8 cellular contexts compared by ENCODE assay signal in genomic region chr17:80575057-80575875, GRCh38. TPM values are rescaled to one million over a fixed set of nuclear protein-coding genes. Genes with fewer than 3 reads are reported as not detected.
DNase-seq lines count a peak whose midpoint lies in the region; ATAC-seq and TF ChIP-seq lines count a peak whose summit lies in the region.

No MANE protein-coding gene starts in this region.

- TF ChIP-seq CTCF in GM12874 (IDR thresholded peaks at IDR 0.05; ENCODE audit: insufficient read depth, low read depth, low read length) (peak; percentile 100), colonic mucosa (IDR thresholded peaks at IDR 0.05) (peak; percentile 100), right lobe of liver (IDR thresholded peaks at IDR 0.05) (peak; percentile 92 to 99 (median 99))

- H3K9ac ChIP-seq in colonic mucosa (ENCODE audit: low read depth in 2 of 2, low read length in 2 of 2): no peak overlapping the region

- 24% methylated on average over 16 of the region's 17 CpGs for WGBS in right lobe of liver (ENCODE audit: insufficient coverage, low coverage, low lambda C conversion rate, missing lambda C conversion rate)

- intact Hi-C loops in colonic mucosa (cut with DNase I) (loop anchor here (5.0 to 10.0 kb wide), 2 partner anchors 100 to 148 kb away; partner anchors contain the start of gene NPTX1), right lobe of liver (cut with DNase I) (loop anchor here in 1 of 2 donors (10.0 kb wide), 1 partner anchor 150 kb away; no protein-coding TSS in a partner anchor)

- H3K4me3 ChIP-seq in colonic mucosa (no peak overlapping the region), right lobe of liver (no peak overlapping the region)

- H3K27ac ChIP-seq in colonic mucosa (no peak overlapping the region), right lobe of liver (no peak overlapping the region)

- ATAC-seq in HG03432 (IDR thresholded peaks at IDR 0.05; ENCODE audit: unreplicated experiment): peak; percentile 59
- ATAC-seq in right lobe of liver: peak; percentile 99 to 100 (median 100)
- no peak for ATAC-seq in GM18870 (IDR thresholded peaks at IDR 0.05; ENCODE audit: unreplicated experiment)

- H3K27me3 ChIP-seq in colonic mucosa (no peaks in the 10 kb centered on the region), right lobe of liver (no peaks in the 10 kb centered on the region)

- H3K4me1 ChIP-seq in colonic mucosa (no peaks in the 10 kb centered on the region), right lobe of liver (no peaks in the 10 kb centered on the region)

- DNase-seq in NCI-H526 treated with DMSO at 0.1 percent for 48 hours (lab: John Stamatoyannopoulos, UW) (peak; percentile 66), colonic mucosa (peak; percentile 92), right lobe of liver (peak; percentile 75 to 84 (median 84))
- peak; percentile 94 for DNase-seq in activated CD4-positive, alpha-beta T cell treated with anti-CD3 and anti-CD28 coated beads, Interleukin-2, amount 50 U/mL, for 1 hour
- peak; percentile 82 to 92 (median 92) for DNase-seq in stimulated activated CD4-positive, alpha-beta T cell treated with anti-CD3 and anti-CD28 coated beads, TNF-alpha, amount 100 ng/mL, for 4 hours (ENCODE audit: low read depth in 3 of 3)

- H3K36me3 ChIP-seq in colonic mucosa: no peaks in the 10 kb centered on the region
- H3K36me3 ChIP-seq in right lobe of liver: no peaks in the 10 kb centered on the region

- no peak for TF ChIP-seq POLR2A in right lobe of liver (IDR thresholded peaks at IDR 0.05)

- H3K9me3 ChIP-seq in colonic mucosa: no peaks in the 10 kb centered on the region
- H3K9me3 ChIP-seq in right lobe of liver: no peaks in the 10 kb centered on the region

RNA-seq across cellular contexts. Expression of gene RPTOR, which starts 30.6 kb away (rescaled TPM):
- total RNA-seq in colonic mucosa: 10 to 100 TPM; 21.2 to 39.6 TPM
- 10 to 100 TPM; 13.1 to 24.0 (median 15.5) TPM for total RNA-seq in right lobe of liver
